20 cellular contexts compared by ENCODE assay signal in genomic region chr5:171849585-171850353, GRCh38.
DNase-seq lines count a peak whose midpoint lies in the region; ATAC-seq, FAIRE-seq and TF ChIP-seq lines count a peak whose summit lies in the region.
"Had no signal": no experiment of that assay in that cellular context is flagged by ENCODE, and none has a peak within 500 bp of the region (broad histone marks: within the 10 kb centered on the region; RNA-seq: fewer than 3 reads in every experiment).

No MANE protein-coding gene starts in this region.

- no peaks in the 10 kb centered on the region for H3K79me2 ChIP-seq in K562 (ENCODE audit: control insufficient read depth, insufficient read depth, low read length)

- in situ Hi-C loops in K562 (cut with MboI): no loop called here

- CTCF ChIA-PET in K562 (lab: Yijun Ruan, JAX; ENCODE audit: low intra/inter-chr PET ratio): no interaction called here

- H3K4me3 ChIP-seq in K562 (no peak overlapping the region), heart left ventricle (no peak overlapping the region), subcutaneous abdominal adipose tissue (ENCODE audit: low read depth in 1 of 5, low read length in 5 of 5) (no peak overlapping the region), stomach (no peak overlapping the region), MG63 (no peak overlapping the region)
- H3K4me3 ChIP-seq: GM12878, HAP-1, Peyer's patch had no signal

- ATAC-seq in K562: no peak
- ATAC-seq in heart left ventricle: peak; percentile 16 to 58 (median 38)

- DNase-seq in K562 (ENCODE audit: extremely low read depth in 1 of 4, low spot score in 3 of 4): no peak
- peak in 3 of 5 donors; percentile 38 to 73 (median 41) for DNase-seq in heart left ventricle
- peak; percentile 16 for DNase-seq in islet precursor cell
- no peak for DNase-seq in stomach
- DNase-seq in MG63: no peak
- DNase-seq in medulla oblongata (ENCODE audit: extremely low spot score): no peak
- DNase-seq: C1 segment of cervical spinal cord; CD4-positive, alpha-beta memory T cell; DMS 273 treated with DMSO at 0.1 percent for 48 hours; DMS79; GOT3; HFFc6; NCI-H146; NCI-H2029 treated with DMSO at 0.1 percent for 48 hours; NCI-H2227 treated with DMSO at 0.1 percent for 48 hours; Peyer's patch had no signal

- no peak overlapping the region for H3K4me2 ChIP-seq in K562 (ENCODE audit: insufficient read depth, low read length)
- H3K4me2 ChIP-seq: SK-N-SH had no signal

- no peaks in the 10 kb centered on the region for H3K9me1 ChIP-seq in K562 (ENCODE audit: control insufficient read depth, insufficient read depth, low read length)

- FAIRE-seq in K562 (lab: Jason Lieb, UNC): no peak
- FAIRE-seq: GM12878 had no signal

- H3K9me3 ChIP-seq in K562 (replicated peaks; ENCODE audit: control insufficient read depth, insufficient read depth, low read depth, low read length) (no peaks in the 10 kb centered on the region), heart left ventricle (no peaks in the 10 kb centered on the region), subcutaneous abdominal adipose tissue (ENCODE audit: control insufficient read depth in 5 of 5, low read length in 5 of 5) (no peaks in the 10 kb centered on the region), stomach (no peaks in the 10 kb centered on the region), MG63 (no peaks in the 10 kb centered on the region)
- H3K9me3 ChIP-seq: HAP-1, Peyer's patch, SK-N-SH had no signal

- H3K27ac ChIP-seq in K562 (ENCODE audit: extremely low read depth, low read depth, low read length) (no peak overlapping the region), heart left ventricle (peak overlapping the region in 2 of 12 donors; percentile 15 to 36), subcutaneous abdominal adipose tissue (ENCODE audit: low read depth, low read length) (peak overlapping the region; percentile 61), stomach (no peak overlapping the region)
- H3K27ac ChIP-seq: Peyer's patch had no signal

- no peaks in the 10 kb centered on the region for H3K36me3 ChIP-seq in K562 (ENCODE audit: control insufficient read depth, insufficient read depth, low read length)
- no peaks in the 10 kb centered on the region for H3K36me3 ChIP-seq in heart left ventricle
- H3K36me3 ChIP-seq in subcutaneous abdominal adipose tissue (ENCODE audit: control insufficient read depth in 5 of 5, insufficient read depth in 5 of 5, low read length in 5 of 5): peaks cover 0 to 8% (median 2%) of the 10 kb centered on the region in 5 donors
- peaks cover 0 to 5% (median 4%) of the 10 kb centered on the region in 4 donors for H3K36me3 ChIP-seq in stomach
- H3K36me3 ChIP-seq in MG63: peaks cover 30% of the 10 kb centered on the region
- H3K36me3 ChIP-seq: HAP-1, Peyer's patch had no signal

- H4K20me1 ChIP-seq in K562 (replicated peaks; ENCODE audit: control insufficient read depth, insufficient read depth, low read length): no peaks in the 10 kb centered on the region; the same call in 1 of the 2 replicates

- no TSS peak for BruUV-seq in K562 (replicated peaks; lab: Mats Ljungman, UMichigan)

- no peaks in the 10 kb centered on the region for H3K27me3 ChIP-seq in K562 (ENCODE audit: control insufficient read depth in 2 of 2, insufficient read depth in 2 of 2, low read length in 2 of 2)
- no peaks in the 10 kb centered on the region for H3K27me3 ChIP-seq in heart left ventricle
- H3K27me3 ChIP-seq in subcutaneous abdominal adipose tissue (ENCODE audit: control insufficient read depth in 5 of 5, insufficient read depth in 4 of 5, low read length in 5 of 5): no peaks in the 10 kb centered on the region
- no peaks in the 10 kb centered on the region for H3K27me3 ChIP-seq in stomach
- no peaks in the 10 kb centered on the region for H3K27me3 ChIP-seq in MG63
- H3K27me3 ChIP-seq: Peyer's patch had no signal

- no peak overlapping the region for H2AFZ ChIP-seq in K562 (ENCODE audit: low read depth, low read length)

- POLR2A ChIA-PET in K562 (lab: Yijun Ruan, JAX): no interaction called here

- TF ChIP-seq EP300 in K562 (IDR thresholded peaks at IDR 0.05; ENCODE audit: low read length) (no peak), stomach (IDR thresholded peaks at IDR 0.05) (no peak)

- TF ChIP-seq POLR2A in K562 (conservative IDR thresholded peaks at IDR 0.05): no peak
- TF ChIP-seq POLR2A in heart left ventricle (IDR thresholded peaks at IDR 0.05): no peak
- TF ChIP-seq POLR2A in stomach (IDR thresholded peaks at IDR 0.05): no peak

- TF ChIP-seq RAD21 in K562 (CRISPR knock-in tag; conservative IDR thresholded peaks at IDR 0.05 in 1 of 2, IDR thresholded peaks at IDR 0.05 in 1 of 2): no peak

- WGBS in K562 (ENCODE audit: insufficient coverage, low coverage, missing lambda C conversion rate): 67% methylated on average over 14 of the region's 14 CpGs
- 80 to 84% (median 81%) methylated on average over 12 to 14 of the region's 14 CpGs for WGBS in heart left ventricle, 4 donors
- 85 to 93% (median 93%) methylated on average over 14 of the region's 14 CpGs for WGBS in stomach, 5 donors

- H3K9ac ChIP-seq in K562 (ENCODE audit: insufficient read depth in 1 of 2, low read depth in 2 of 2, low read length in 2 of 2): no peak overlapping the region
- no peak overlapping the region for H3K9ac ChIP-seq in subcutaneous abdominal adipose tissue (ENCODE audit: low read length in 5 of 5)
- H3K9ac ChIP-seq: SK-N-SH had no signal

- intact Hi-C loops in K562 (cut with micrococcal nuclease): loop anchor here (5.0 kb wide), 2 partner anchors 217 to 432 kb away; partner anchors contain the start of gene FGF18
- intact Hi-C loops in heart left ventricle (cut with DNase I): loop anchor here (2.0 to 10.0 kb wide), 11 partner anchors 105 to 435 kb away; partner anchors contain the start of gene FGF18 (in 5 of the 10)
- intact Hi-C loops in stomach (cut with DNase I; ENCODE audit: low total_unique reads): no loop called here

- no peak for TF ChIP-seq CTCF in K562 (IDR thresholded peaks at IDR 0.05 in 2 of 3, conservative IDR thresholded peaks at IDR 0.05 in 1 of 3; ENCODE audit: insufficient read depth in 2 of 3, low read depth in 1 of 3, low read length in 3 of 3)
- no peak for TF ChIP-seq CTCF in heart left ventricle (IDR thresholded peaks at IDR 0.05)
- no peak for TF ChIP-seq CTCF in stomach (IDR thresholded peaks at IDR 0.05)

- peaks cover 0 to 11% of the 10 kb centered on the region in 2 experiments; a peak in 3 of 5 replicates for H3K4me1 ChIP-seq in K562 (replicated peaks in 1 of 2; ENCODE audit: control insufficient read depth in 2 of 2, insufficient read depth in 2 of 2, low read length in 2 of 2)
- peaks cover 0 to 20% (median 0%) of the 10 kb centered on the region in 12 donors for H3K4me1 ChIP-seq in heart left ventricle
- H3K4me1 ChIP-seq in subcutaneous abdominal adipose tissue (ENCODE audit: control insufficient read depth in 5 of 5, insufficient read depth in 5 of 5, low read length in 5 of 5): peaks cover 10 to 41% (median 35%) of the 10 kb centered on the region in 5 donors
- no peaks in the 10 kb centered on the region for H3K4me1 ChIP-seq in stomach
- H3K4me1 ChIP-seq: HAP-1, Peyer's patch had no signal

TF ChIP-seq in K562, 482 proteins besides CTCF, POLR2A, EP300 and RAD21:
- TF ChIP-seq RBM25 (IDR thresholded peaks at IDR 0.05; ENCODE audit: low read depth, low read length, severe bottlenecking) (peak; percentile 51), PURB (CRISPR knock-in tag; IDR thresholded peaks at IDR 0.05; ENCODE audit: low read depth) (no peak)

Comparison
In these comparisons a context has a peak if more than half of its experiments do, and no peak if none do; other contexts are left out.
1. DNase-seq: peak in heart left ventricle (3 of 5) and islet precursor cell (single experiment); none in K562 (0 of 4), stomach (single experiment), MG63 (single experiment) and medulla oblongata (single experiment).